Comparison of ENCODE assay signal across 9 cellular contexts in the genomic region with DNA sequence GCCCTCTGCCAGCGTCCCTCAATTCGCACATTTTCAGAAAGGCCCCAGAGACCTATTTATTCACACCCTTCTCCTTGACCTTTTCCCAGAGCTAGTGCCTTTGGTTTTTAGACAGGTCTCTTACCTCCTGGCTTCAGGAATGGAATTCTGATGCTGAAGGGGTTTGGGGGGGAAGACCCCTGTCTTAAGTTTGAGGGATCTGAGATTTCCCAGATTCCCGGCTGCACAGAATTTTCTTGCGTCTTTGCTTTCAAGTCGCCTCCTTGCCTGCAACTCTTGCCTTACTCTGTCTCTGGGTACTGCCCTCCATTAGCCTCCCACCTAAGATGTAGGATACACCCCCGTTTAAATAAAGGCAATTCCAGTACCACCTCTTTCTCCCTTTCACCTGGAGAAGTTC. TPM values are rescaled to one million over a fixed set of nuclear protein-coding genes. Genes with fewer than 3 reads are reported as not detected.
A peak's percentile ranks its signal among the peaks of the same experiment; 100 is the strongest.
DNase-seq lines count a peak whose midpoint lies in the region; ATAC-seq, FAIRE-seq and TF ChIP-seq lines count a peak whose summit lies in the region.
"Had no signal": no experiment of that assay in that cellular context is flagged by ENCODE, and none has a peak within 500 bp of the region (broad histone marks: within the 10 kb centered on the region; RNA-seq: fewer than 3 reads in every experiment).

No MANE protein-coding gene starts in this region.

- H3K27ac Mint-ChIP-seq in H9 (no peak overlapping the region), chondrocyte (ENCODE audit: unreplicated experiment) (no peak overlapping the region)
- peak overlapping the region; percentile 99 for H3K27ac Mint-ChIP-seq in activated CD4-positive, alpha-beta memory T cell treated with anti-CD3 and anti-CD28 coated beads for 36 hours

- peaks cover 64 to 77% of the 10 kb centered on the region in 2 experiments for H3K4me1 Mint-ChIP-seq in H9
- H3K4me1 Mint-ChIP-seq in activated CD4-positive, alpha-beta memory T cell treated with anti-CD3 and anti-CD28 coated beads for 36 hours (ENCODE audit: low read depth), result peaks cover 53% of the 10 kb centered on the region
- peaks cover 30% of the 10 kb centered on the region for H3K4me1 Mint-ChIP-seq in chondrocyte (ENCODE audit: low read depth)

- H2BK12ac ChIP-seq in H9 (ENCODE audit: insufficient read length, low read depth, low read length), result no peak overlapping the region

- peak overlapping the region; percentile 18 to 80; a peak in 4 of 5 replicates for H3K4me3 Mint-ChIP-seq in H9
- H3K4me3 Mint-ChIP-seq in activated CD4-positive, alpha-beta memory T cell treated with anti-CD3 and anti-CD28 coated beads for 36 hours, result peak overlapping the region; percentile 98
- no peak overlapping the region for H3K4me3 Mint-ChIP-seq in chondrocyte (ENCODE audit: unreplicated experiment)

- H4K8ac ChIP-seq in H9 (replicated peaks; ENCODE audit: insufficient read length, low read depth, low read length), result no peak overlapping the region

- no peaks in the 10 kb centered on the region for H3K79me1 ChIP-seq in H9 (ENCODE audit: insufficient read depth, low read depth, low read length, poor library complexity, severe bottlenecking)

- H3K36me3 ChIP-seq in iPS-15b (ENCODE audit: control insufficient read depth, insufficient read depth, low read length), result no peaks in the 10 kb centered on the region
- no peaks in the 10 kb centered on the region for H3K36me3 ChIP-seq in small intestine (ENCODE audit: control insufficient read depth in 2 of 2, insufficient read depth in 2 of 2, low read length in 2 of 2)
- no peaks in the 10 kb centered on the region for H3K36me3 ChIP-seq in ascending aorta

- H3K27me3 ChIP-seq in H9 (ENCODE audit: insufficient read depth, low read length) (peaks cover 86% of the 10 kb centered on the region), iPS-15b (ENCODE audit: control insufficient read depth, insufficient read depth, low read length) (peaks cover 92% of the 10 kb centered on the region), small intestine (ENCODE audit: control insufficient read depth in 2 of 2, insufficient read depth in 2 of 2, low read length in 2 of 2) (peaks cover 0 to 35% of the 10 kb centered on the region in 2 donors), ascending aorta (peaks cover 34% of the 10 kb centered on the region)

- no peak overlapping the region for H3K14ac ChIP-seq in H9 (ENCODE audit: insufficient read depth, low read length)

- H3K79me2 ChIP-seq in H9 (ENCODE audit: insufficient read depth, low read length), result no peaks in the 10 kb centered on the region

- intact Hi-C loops in activated CD4-positive, alpha-beta memory T cell treated with anti-CD3 and anti-CD28 coated beads for 36 hours (cut with micrococcal nuclease), result loop anchor here (5.0 to 10.0 kb wide), 2 partner anchors 184 to 838 kb away; no protein-coding TSS in a partner anchor
- intact Hi-C loops in ascending aorta (cut with DNase I), result no loop called here

- no peak for ATAC-seq in HG03108 (IDR thresholded peaks at IDR 0.05; ENCODE audit: unreplicated experiment)

- no peak overlapping the region for H2BK120ac ChIP-seq in H9 (ENCODE audit: low read depth, low read length, poor library complexity, severe bottlenecking)

- no peak overlapping the region for H2AFZ ChIP-seq in H9 (ENCODE audit: low read length)

- H4K20me1 ChIP-seq in H9 (ENCODE audit: control insufficient read depth, insufficient read depth, insufficient read length), result no peaks in the 10 kb centered on the region

- no peak overlapping the region for H4K91ac ChIP-seq in H9 (ENCODE audit: insufficient read length, low read depth, low read length)

- H2BK15ac ChIP-seq in H9 (ENCODE audit: low read depth, low read length), result no peak overlapping the region

- H3K9me3 Mint-ChIP-seq in H9 (no peaks in the 10 kb centered on the region; a peak in 1 of 5 replicates), chondrocyte (ENCODE audit: low read depth) (no peaks in the 10 kb centered on the region)
- H3K9me3 Mint-ChIP-seq in activated CD4-positive, alpha-beta memory T cell treated with anti-CD3 and anti-CD28 coated beads for 36 hours, result no peaks in the 10 kb centered on the region

- WGBS in H9 (ENCODE audit: extremely low coverage, insufficient read length, low lambda C conversion rate), result no CpG with 5 or more reads among the region's 6 CpGs
- 46 to 58% (median 52%) methylated on average over 6 of the region's 6 CpGs for WGBS in small intestine, 3 donors

- H3K4me3 ChIP-seq in iPS-15b (ENCODE audit: low read depth, low read length) (peak overlapping the region; percentile 40), small intestine (ENCODE audit: low read depth in 1 of 2, low read length in 2 of 2) (peak overlapping the region; percentile 28 to 57), ascending aorta (peak overlapping the region in 1 of 2 donors; percentile 66)

- H3K4me1 ChIP-seq in H9 (ENCODE audit: insufficient read depth, low read length) (peaks cover 11% of the 10 kb centered on the region; the same call in 1 of the 2 replicates), iPS-15b (ENCODE audit: control insufficient read depth, insufficient read depth, low read length) (peaks cover 20% of the 10 kb centered on the region), small intestine (ENCODE audit: control insufficient read depth in 2 of 2, insufficient read depth in 1 of 2, low read depth in 1 of 2, low read length in 1 of 2) (peaks cover 0 to 6% of the 10 kb centered on the region in 2 donors), ascending aorta (peaks cover 5 to 12% of the 10 kb centered on the region in 2 donors)

- H3K9ac ChIP-seq in H9 (ENCODE audit: extremely low read depth, insufficient read length, low read length) (no peak overlapping the region), iPS-15b (ENCODE audit: low read depth, low read length) (no peak overlapping the region)

- H3K9me3 ChIP-seq in H9 (ENCODE audit: control insufficient read depth, low read depth, low read length) (no peaks in the 10 kb centered on the region), iPS-15b (ENCODE audit: control insufficient read depth, insufficient read depth, low read length) (no peaks in the 10 kb centered on the region), small intestine (ENCODE audit: control insufficient read depth, low read depth) (no peaks in the 10 kb centered on the region), ascending aorta (no peaks in the 10 kb centered on the region)

- H3K23me2 ChIP-seq in H9 (ENCODE audit: insufficient read length, low read depth, low read length, poor library complexity, severe bottlenecking), result peaks cover 42% of the 10 kb centered on the region

- no peak overlapping the region for H3K4ac ChIP-seq in H9 (ENCODE audit: low read depth, low read length)

- H4K5ac ChIP-seq in H9 (ENCODE audit: insufficient read length, low read depth, low read length), result no peak overlapping the region

- no peak overlapping the region for H2BK20ac ChIP-seq in H9 (ENCODE audit: low read depth, low read length, poor library complexity, severe bottlenecking)

- H3K36me3 Mint-ChIP-seq in H9 (ENCODE audit: insufficient read depth in 1 of 3, low read depth in 3 of 3) (no peaks in the 10 kb centered on the region; a peak in 1 of 7 replicates), chondrocyte (ENCODE audit: low read depth) (peaks cover 7% of the 10 kb centered on the region)
- peaks cover 69% of the 10 kb centered on the region for H3K36me3 Mint-ChIP-seq in activated CD4-positive, alpha-beta memory T cell treated with anti-CD3 and anti-CD28 coated beads for 36 hours

- TF ChIP-seq CTCF in H9 (conservative IDR thresholded peaks at IDR 0.05), result no peak
- TF ChIP-seq CTCF in chondrocyte (IDR thresholded peaks at IDR 0.05), result no peak
- TF ChIP-seq CTCF in ascending aorta (IDR thresholded peaks at IDR 0.05), result no peak

- POLR2A ChIA-PET in activated CD4-positive, alpha-beta memory T cell treated with anti-CD3 and anti-CD28 coated beads for 36 hours (lab: Charles Lee), result interaction anchor here (0.6 to 1.2 kb wide), 4 partner anchors 275 to 346 kb away, joined by 3 to 4 read pairs (median 3); no protein-coding TSS in a partner anchor

- no peak overlapping the region for H2BK5ac ChIP-seq in H9 (ENCODE audit: insufficient read length, low read length)

- H2AK5ac ChIP-seq in H9 (ENCODE audit: insufficient read length, low read length), result no peak overlapping the region

- H3K18ac ChIP-seq in H9 (ENCODE audit: insufficient read length, low read depth, low read length), result no peak overlapping the region

- no peak overlapping the region for H3K27ac ChIP-seq in H9 (ENCODE audit: insufficient read length, low read depth, low read length)
- peak overlapping the region; percentile 12 to 78 for H3K27ac ChIP-seq in small intestine (ENCODE audit: low read depth in 1 of 2, low read length in 1 of 2)
- H3K27ac ChIP-seq in ascending aorta, result no peak overlapping the region

- no peak overlapping the region for H3K23ac ChIP-seq in H9 (ENCODE audit: insufficient read length, low read depth, low read length)

- FAIRE-seq in small intestine (lab: Jason Lieb, UNC), result no peak
- FAIRE-seq: TTC549, urothelium cell line had no signal

- peaks cover 96% of the 10 kb centered on the region for H3K27me3 Mint-ChIP-seq in H9 (ENCODE audit: low read depth)
- H3K27me3 Mint-ChIP-seq in activated CD4-positive, alpha-beta memory T cell treated with anti-CD3 and anti-CD28 coated beads for 36 hours, result peaks cover 16% of the 10 kb centered on the region
- H3K27me3 Mint-ChIP-seq in chondrocyte (ENCODE audit: low read depth), result peaks cover 75% of the 10 kb centered on the region

- H3K56ac ChIP-seq in H9 (ENCODE audit: insufficient read length, low read depth, low read length), result no peak overlapping the region

- CTCF ChIA-PET in activated CD4-positive, alpha-beta memory T cell treated with anti-CD3 and anti-CD28 coated beads for 36 hours (lab: Charles Lee), result interaction anchor here (1.0 kb wide), 1 partner anchor 200 kb away, joined by 3 read pairs; no protein-coding TSS in a partner anchor

- no peak overlapping the region for H3T11ph ChIP-seq in H9 (ENCODE audit: low read length)

- DNase-seq in H9 (no peak), small intestine (no peak), chondrocyte (ENCODE audit: low spot score) (no peak), ascending aorta (ENCODE audit: low spot score in 2 of 2) (no peak)
- DNase-seq in activated CD4-positive, alpha-beta memory T cell treated with anti-CD3 and anti-CD28 coated beads for 36 hours, result no peak

- peak overlapping the region; percentile 34 for H3K4me2 ChIP-seq in H9 (ENCODE audit: insufficient read depth, insufficient read length, low read length)

RNA-seq across cellular contexts. Expression of gene GATA3, which starts 1.9 kb away (rescaled TPM):
- total RNA-seq in H9 (2021) (0.31 TPM in 2 replicates), chondrocyte (not detected in 3 replicates), ascending aorta (not detected)
- 10 to 100 TPM; 46.3 to 47.4 TPM for total RNA-seq in activated CD4-positive, alpha-beta memory T cell treated with anti-CD3 and anti-CD28 coated beads for 36 hours
- under 1 TPM; 0.37 to 0.81 (median 0.45) TPM for polyA plus RNA-seq in small intestine

Comparison
In these comparisons a context has a peak if more than half of its experiments do, and no peak if none do; other contexts are left out.
1. H3K27ac ChIP-seq: peak in small intestine (2 of 2); none in H9 (single experiment) and ascending aorta (0 of 2).
2. RNA of gene GATA3, which starts 1.9 kb away (total RNA-seq): 46.3 to 47.4 TPM in activated CD4-positive, alpha-beta memory T cell treated with anti-CD3 and anti-CD28 coated beads for 36 hours; 0.31 TPM in H9, not detected in chondrocyte and not detected in ascending aorta (single experiment); every median in the first group is over 10 times any median in the second.